9 cellular contexts compared by ENCODE assay signal in the genomic region with DNA sequence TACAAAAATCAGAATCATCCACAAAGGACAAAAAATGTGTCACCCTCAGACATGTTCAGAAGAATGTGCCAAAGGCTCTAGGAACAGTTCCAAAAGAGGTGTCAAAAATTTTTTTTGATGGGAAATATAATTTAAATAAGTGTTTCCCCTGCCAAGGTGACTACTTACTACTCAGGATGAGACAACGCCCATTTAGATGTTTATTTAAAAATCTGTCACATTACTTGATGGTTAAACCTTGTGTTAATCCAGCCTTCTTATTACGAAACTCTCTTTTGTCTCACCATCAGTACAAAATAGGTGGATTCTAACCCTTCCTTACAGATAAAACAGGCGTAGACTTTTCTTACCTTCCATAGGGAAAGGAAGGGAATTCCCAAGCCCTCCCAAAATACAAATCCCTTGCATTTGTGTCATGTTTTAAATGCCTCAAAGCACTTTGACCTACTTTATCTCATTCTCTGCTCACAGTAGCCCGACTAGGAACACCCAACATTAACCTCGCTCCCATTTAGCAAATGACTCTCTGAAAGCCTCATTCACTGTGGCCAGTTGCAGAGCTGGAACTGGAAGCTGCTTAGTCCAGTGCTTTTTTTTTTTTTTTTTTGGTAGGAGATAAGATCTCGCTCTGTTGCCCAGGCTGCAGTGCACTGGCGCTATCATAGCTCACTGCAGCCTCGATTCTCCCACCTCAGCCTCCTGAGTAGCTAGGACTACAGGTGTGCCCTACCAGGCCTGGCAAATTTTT. TPM values are rescaled to one million over a fixed set of nuclear protein-coding genes. Genes with fewer than 3 reads are reported as not detected.
A peak's percentile ranks its signal among the peaks of the same experiment; 100 is the strongest.
DNase-seq lines count a peak whose midpoint lies in the region; ATAC-seq and TF ChIP-seq lines count a peak whose summit lies in the region.
"Had no signal": no experiment of that assay in that cellular context is flagged by ENCODE, and none has a peak within 500 bp of the region (broad histone marks: within the 10 kb centered on the region; RNA-seq: fewer than 3 reads in every experiment).

No MANE protein-coding gene starts in this region.

- BruUV-seq in PC-9 (replicated peaks; lab: Mats Ljungman, UMichigan) = no TSS peak

- peak overlapping the region; percentile 60 for H3K4me2 ChIP-seq in PC-9

- peaks cover 3% of the 10 kb centered on the region for H3K4me1 Mint-ChIP-seq in activated naive CD8-positive, alpha-beta T cell treated with anti-CD3 and anti-CD28 coated beads, Interleukin-2, amount 50 U/mL, for 24 hours

- no peaks in the 10 kb centered on the region for H3K9me3 Mint-ChIP-seq in activated naive CD8-positive, alpha-beta T cell treated with anti-CD3 and anti-CD28 coated beads, Interleukin-2, amount 50 U/mL, for 24 hours
- H3K9me3 Mint-ChIP-seq: T-cell had no signal

- H4K20me1 ChIP-seq in PC-9 (ENCODE audit: insufficient read depth) = no peaks in the 10 kb centered on the region

- TF ChIP-seq CTCF in PC-9 (conservative IDR thresholded peaks at IDR 0.05) (no peak), epithelial cell of esophagus (IDR thresholded peaks at IDR 0.05; ENCODE audit: insufficient read depth, low read depth, low read length, missing control alignments) (no peak)

- intact Hi-C loops in PC-9 (cut with micrococcal nuclease; ENCODE audit: unreplicated experiment) = loop anchor here (1.0 to 5.0 kb wide), 2 partner anchors 38 to 135 kb away; no protein-coding TSS in a partner anchor

- no peak overlapping the region for H3K27ac Mint-ChIP-seq in activated naive CD8-positive, alpha-beta T cell treated with anti-CD3 and anti-CD28 coated beads, Interleukin-2, amount 50 U/mL, for 24 hours
- H3K27ac Mint-ChIP-seq: T-cell had no signal

- H3K9ac ChIP-seq in mucosa of rectum (ENCODE audit: low read depth in 1 of 2, low read length in 2 of 2) = no peak overlapping the region

- H3K27ac ChIP-seq in ACC112 (ENCODE audit: low read depth, low read length) = no peak overlapping the region
- peak overlapping the region; percentile 86 for H3K27ac ChIP-seq in PC-9
- H3K27ac ChIP-seq in mucosa of rectum (ENCODE audit: low read depth in 2 of 2, low read length in 2 of 2) = peak overlapping the region; percentile 69 to 80

- H3K4me1 ChIP-seq in ACC112 (ENCODE audit: control insufficient read depth, insufficient read depth, low read length, unreplicated experiment) (peaks cover 25% of the 10 kb centered on the region), PC-9 (replicated peaks; ENCODE audit: insufficient read depth) (peaks cover 59% of the 10 kb centered on the region), mucosa of rectum (ENCODE audit: control insufficient read depth in 2 of 2, insufficient read depth in 2 of 2, low read length in 2 of 2) (peaks cover 6 to 28% of the 10 kb centered on the region in 2 donors)

- H3K4me3 Mint-ChIP-seq in activated naive CD8-positive, alpha-beta T cell treated with anti-CD3 and anti-CD28 coated beads, Interleukin-2, amount 50 U/mL, for 24 hours = no peak overlapping the region
- H3K4me3 Mint-ChIP-seq: T-cell had no signal

- POLR2A ChIA-PET in PC-9 (lab: Charles Lee; ENCODE audit: unreplicated experiment) = interaction anchor here (0.6 kb wide), 1 partner anchor 87 kb away, joined by 20 read pairs; no protein-coding TSS in a partner anchor

- H3K9me3 ChIP-seq in PC-9 (ENCODE audit: insufficient read depth, low read depth) = no peaks in the 10 kb centered on the region
- no peaks in the 10 kb centered on the region for H3K9me3 ChIP-seq in mucosa of rectum (ENCODE audit: control insufficient read depth in 2 of 2, low read length in 2 of 2)

- peaks cover 50% of the 10 kb centered on the region for H3F3A ChIP-seq in PC-9 (ENCODE audit: insufficient read depth, low read depth)

- peak overlapping the region; percentile 3 for H2AFZ ChIP-seq in ACC112 (ENCODE audit: low read length, unreplicated experiment)
- H2AFZ ChIP-seq in PC-9 = no peak overlapping the region

- ATAC-seq in activated naive CD8-positive, alpha-beta T cell treated with anti-CD3 and anti-CD28 coated beads, Interleukin-2, amount 50 U/mL, for 24 hours = no peak
- ATAC-seq: T-cell had no signal

- CTCF ChIA-PET in PC-9 (lab: Charles Lee) = interaction anchor here (0.6 to 0.8 kb wide), 4 partner anchors 35 to 542 kb away, joined by 5 to 7 read pairs (median 6); no protein-coding TSS in a partner anchor

- H3K36me3 ChIP-seq in ACC112 (ENCODE audit: insufficient read depth, low read length) (no peaks in the 10 kb centered on the region), PC-9 (ENCODE audit: low read depth) (no peaks in the 10 kb centered on the region), mucosa of rectum (ENCODE audit: control insufficient read depth in 2 of 2, insufficient read depth in 2 of 2, low read length in 2 of 2) (no peaks in the 10 kb centered on the region)

- H3K27me3 ChIP-seq in ACC112 (ENCODE audit: insufficient read depth, low read length) (no peaks in the 10 kb centered on the region), PC-9 (ENCODE audit: insufficient read depth, low read depth) (no peaks in the 10 kb centered on the region), mucosa of rectum (ENCODE audit: control insufficient read depth in 2 of 2, insufficient read depth in 2 of 2, low read length in 2 of 2) (no peaks in the 10 kb centered on the region)

- peaks cover 2% of the 10 kb centered on the region for H3K27me3 Mint-ChIP-seq in activated naive CD8-positive, alpha-beta T cell treated with anti-CD3 and anti-CD28 coated beads, Interleukin-2, amount 50 U/mL, for 24 hours
- H3K27me3 Mint-ChIP-seq: T-cell had no signal

- peak; percentile 45 to 94 for DNase-seq in PC-9
- DNase-seq in epithelial cell of esophagus (ENCODE audit: low read depth) = peak; percentile 71
- no peak for DNase-seq in NCI-H1417 (lab: John Stamatoyannopoulos, UW)
- no peak for DNase-seq in effector CD4-positive, alpha-beta T cell
- no peak for DNase-seq in activated naive CD8-positive, alpha-beta T cell treated with anti-CD3 and anti-CD28 coated beads, Interleukin-2, amount 50 U/mL, for 24 hours
- DNase-seq in DMS153 treated with DMSO at 0.1 percent for 48 hours (lab: John Stamatoyannopoulos, UW; ENCODE audit: unreplicated experiment) = no peak
- DNase-seq: T-cell had no signal

- H3K36me3 Mint-ChIP-seq in activated naive CD8-positive, alpha-beta T cell treated with anti-CD3 and anti-CD28 coated beads, Interleukin-2, amount 50 U/mL, for 24 hours (ENCODE audit: low read depth) = no peaks in the 10 kb centered on the region
- H3K36me3 Mint-ChIP-seq: T-cell had no signal

- H3K4me3 ChIP-seq in ACC112 (ENCODE audit: low read depth, low read length) (no peak overlapping the region), PC-9 (no peak overlapping the region; the same call in 1 of the 2 replicates), epithelial cell of esophagus (ENCODE audit: low read length) (no peak overlapping the region), mucosa of rectum (ENCODE audit: low read length in 2 of 2) (no peak overlapping the region)

- H3K9me2 ChIP-seq in PC-9 (ENCODE audit: insufficient read depth) = no peaks in the 10 kb centered on the region

- H3K79me2 ChIP-seq in ACC112 (ENCODE audit: control insufficient read depth, insufficient read depth, low read length, unreplicated experiment) = no peaks in the 10 kb centered on the region
- no peaks in the 10 kb centered on the region for H3K79me2 ChIP-seq in PC-9 (ENCODE audit: low read depth)

RNA-seq across cellular contexts. Expression of a gene that starts 5.8 kb away (rescaled TPM):
- 26.2 and 29.7 TPM in 2 replicates for total RNA-seq in PC-9 (2021)

Comparison
In these comparisons a context has a peak if more than half of its experiments do, and no peak if none do; other contexts are left out.
1. DNase-seq: peak in PC-9 (2 of 2) and epithelial cell of esophagus (single experiment); none in NCI-H1417 (0 of 3), effector CD4-positive, alpha-beta T cell (single experiment), activated naive CD8-positive, alpha-beta T cell treated with anti-CD3 and anti-CD28 coated beads, Interleukin-2, amount 50 U/mL, for 24 hours (single experiment) and DMS153 treated with DMSO at 0.1 percent for 48 hours (single experiment).